Comparison of ENCODE assay signal across 18 cellular contexts in the genomic region with DNA sequence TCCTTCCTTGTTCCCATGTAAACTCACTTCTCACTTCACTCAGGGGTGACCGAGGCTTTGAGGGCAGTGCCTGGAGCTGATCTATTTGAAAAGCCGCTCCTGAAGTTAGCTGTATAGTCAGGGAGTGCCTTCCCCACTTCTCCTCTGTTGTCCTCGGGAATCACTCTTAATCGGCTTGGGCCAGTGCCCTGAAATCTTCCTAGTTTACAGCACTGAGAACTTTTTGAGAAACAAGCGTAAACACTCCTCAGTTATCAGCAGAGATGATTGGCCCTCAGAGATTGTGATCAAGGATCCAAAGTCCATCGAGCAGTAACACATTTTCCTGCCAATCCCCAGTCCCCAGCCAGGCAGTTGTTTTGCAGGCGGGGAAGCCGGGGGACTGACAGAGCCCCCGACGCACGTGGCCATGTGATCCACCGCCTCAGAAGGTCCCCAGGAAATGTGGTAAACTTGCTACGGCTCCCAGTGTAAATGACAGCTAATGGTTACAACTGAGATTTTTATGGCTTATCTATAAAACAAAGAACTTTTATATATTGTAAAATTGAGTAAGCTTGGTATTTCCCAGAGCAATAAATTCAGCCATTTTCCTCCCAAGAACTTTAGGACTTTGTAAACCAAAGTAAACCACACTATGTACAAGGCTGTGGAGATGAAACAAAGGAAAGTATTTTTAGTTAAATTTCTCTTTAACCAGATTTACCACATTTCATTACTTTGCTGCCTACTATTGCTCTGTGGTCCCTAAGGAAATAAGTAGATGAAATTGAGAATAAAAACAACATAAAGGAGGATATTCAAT. TPM values are rescaled to one million over a fixed set of nuclear protein-coding genes. Genes with fewer than 3 reads are reported as not detected.
A peak's percentile ranks its signal among the peaks of the same experiment; 100 is the strongest.
DNase-seq lines count a peak whose midpoint lies in the region; ATAC-seq and TF ChIP-seq lines count a peak whose summit lies in the region.
"Had no signal": no experiment of that assay in that cellular context is flagged by ENCODE, and none has a peak within 500 bp of the region (broad histone marks: within the 10 kb centered on the region; RNA-seq: fewer than 3 reads in every experiment).

No MANE protein-coding gene starts in this region.

- H3K27ac ChIP-seq in BLaER1 treated with 17β-estradiol and CSF1 and Interleukin-3, amounts not matched to agents 10 nM and 100 nM = peak overlapping the region in 7 of 11 experiments; percentile 29 to 58 (median 40); a peak in 13 of 22 replicates
- H3K27ac ChIP-seq in endodermal cell (ENCODE audit: low read depth, low read length) (no peak overlapping the region), breast epithelium (no peak overlapping the region)
- no peak overlapping the region for H3K27ac ChIP-seq in effector memory CD4-positive, alpha-beta T cell (ENCODE audit: insufficient read depth, low read length, poor library complexity, severe bottlenecking)
- H3K27ac ChIP-seq: KMS-11 had no signal

- peaks cover 17% of the 10 kb centered on the region for H3K4me1 Mint-ChIP-seq in endodermal cell

- H3K4me1 ChIP-seq in BLaER1 treated with 17β-estradiol and CSF1 and Interleukin-3, amounts not matched to agents 10 nM and 100 nM = peaks cover 8 to 29% (median 19%) of the 10 kb centered on the region in 10 experiments; a peak in 17 of 20 replicates
- H3K4me1 ChIP-seq in Loucy (ENCODE audit: insufficient read depth, low read length, poor library complexity, severe bottlenecking) (peaks cover 3% of the 10 kb centered on the region), endodermal cell (ENCODE audit: control insufficient read depth, insufficient read depth, low read length) (peaks cover 5% of the 10 kb centered on the region), mucosa of stomach (ENCODE audit: control insufficient read depth, insufficient read depth, low read length) (no peaks in the 10 kb centered on the region), breast epithelium (no peaks in the 10 kb centered on the region)
- peaks cover 18% of the 10 kb centered on the region for H3K4me1 ChIP-seq in effector memory CD4-positive, alpha-beta T cell (ENCODE audit: control insufficient read depth, insufficient read depth, low read length, poor library complexity, severe bottlenecking)

- peak overlapping the region; percentile 37 for H3K27ac Mint-ChIP-seq in endodermal cell
- H3K27ac Mint-ChIP-seq: activated T-cell treated with anti-CD3 and anti-CD28 coated beads, Interleukin-2, amount 50 U/mL, for 72 hours; T-helper 1 cell treated with Interleukin-12 subunit alpha and Interleukin-12 subunit beta and Interleukin-4 antibody, amounts not matched to agents 30 μg/mL and 1 μg/mL, for 36 hours had no signal

- no peaks in the 10 kb centered on the region for H3K9me2 ChIP-seq in Loucy (replicated peaks; ENCODE audit: low read depth, low read length)

- TF ChIP-seq POLR2A in breast epithelium (IDR thresholded peaks at IDR 0.05) = no peak

- DNase-seq in endodermal cell (no peak), left cardiac atrium (no peak), breast epithelium (ENCODE audit: low spot score in 2 of 2) (no peak)
- DNase-seq in effector memory CD4-positive, alpha-beta T cell = no peak
- no peak for DNase-seq in stimulated activated CD4-positive, alpha-beta T cell treated with anti-CD3 and anti-CD28 coated beads, Interleukin-15, amount 100 ng/mL, for 24 hours
- DNase-seq: activated CD4-positive, alpha-beta T cell treated with anti-CD3 and anti-CD28 coated beads for 4 hours; activated T-cell treated with anti-CD3 and anti-CD28 coated beads, Interleukin-2, amount 50 U/mL, for 72 hours; dermis blood vessel endothelial cell; DMS153; NCI-H1436 treated with DMSO at 0.1 percent for 48 hours; NCI-H510A treated with DMSO at 0.1 percent for 48 hours; nucleus accumbens had no signal

- no peaks in the 10 kb centered on the region for H3K27me3 Mint-ChIP-seq in endodermal cell (ENCODE audit: insufficient read depth)

- peak overlapping the region in 10 of 11 experiments; percentile 35 to 59 (median 47); a peak in 19 of 22 replicates for H3K4me2 ChIP-seq in BLaER1 treated with 17β-estradiol and CSF1 and Interleukin-3, amounts not matched to agents 10 nM and 100 nM
- no peak overlapping the region for H3K4me2 ChIP-seq in Loucy (ENCODE audit: low read depth, low read length, poor library complexity, severe bottlenecking)
- H3K4me2 ChIP-seq: KMS-11 had no signal

- H3K9me3 Mint-ChIP-seq in endodermal cell = no peaks in the 10 kb centered on the region
- H3K9me3 Mint-ChIP-seq: activated T-cell treated with anti-CD3 and anti-CD28 coated beads, Interleukin-2, amount 50 U/mL, for 72 hours; T-helper 1 cell treated with Interleukin-12 subunit alpha and Interleukin-12 subunit beta and Interleukin-4 antibody, amounts not matched to agents 30 μg/mL and 1 μg/mL, for 36 hours had no signal

- H3K4me3 ChIP-seq in BLaER1 treated with 17β-estradiol and CSF1 and Interleukin-3, amounts not matched to agents 10 nM and 100 nM = no peak overlapping the region
- H3K4me3 ChIP-seq in Loucy (ENCODE audit: low read length, poor library complexity, severe bottlenecking) = no peak overlapping the region
- no peak overlapping the region for H3K4me3 ChIP-seq in endodermal cell (ENCODE audit: low read length)
- peak overlapping the region; percentile 4 for H3K4me3 ChIP-seq in mucosa of stomach (ENCODE audit: low read length)
- no peak overlapping the region for H3K4me3 ChIP-seq in breast epithelium
- H3K4me3 ChIP-seq in effector memory CD4-positive, alpha-beta T cell (ENCODE audit: insufficient read depth, low read depth, low read length, poor library complexity, severe bottlenecking) = no peak overlapping the region

- TF ChIP-seq CTCF in Loucy (conservative IDR thresholded peaks at IDR 0.05; ENCODE audit: low read length) (no peak), endodermal cell (conservative IDR thresholded peaks at IDR 0.05) (no peak), breast epithelium (IDR thresholded peaks at IDR 0.05) (no peak)

- H3K4me3 Mint-ChIP-seq in endodermal cell = no peak overlapping the region
- H3K4me3 Mint-ChIP-seq: T-helper 1 cell treated with Interleukin-12 subunit alpha and Interleukin-12 subunit beta and Interleukin-4 antibody, amounts not matched to agents 30 μg/mL and 1 μg/mL, for 36 hours had no signal

- H4K20me1 ChIP-seq in BLaER1 treated with 17β-estradiol and CSF1 and Interleukin-3, amounts not matched to agents 10 nM and 100 nM = no peaks in the 10 kb centered on the region
- no peaks in the 10 kb centered on the region for H4K20me1 ChIP-seq in Loucy (ENCODE audit: insufficient read depth, low read length, poor library complexity, severe bottlenecking)

- intact Hi-C loops in left cardiac atrium (cut with DNase I) (no loop called here), breast epithelium (cut with DNase I; ENCODE audit: low total_unique reads) (no loop called here)

- no peak for ATAC-seq in left cardiac atrium
- ATAC-seq: activated T-cell treated with anti-CD3 and anti-CD28 coated beads, Interleukin-2, amount 50 U/mL, for 72 hours had no signal

- no peaks in the 10 kb centered on the region for H3K27me3 ChIP-seq in BLaER1 treated with 17β-estradiol and CSF1 and Interleukin-3, amounts not matched to agents 10 nM and 100 nM
- H3K27me3 ChIP-seq in Loucy (ENCODE audit: insufficient read depth, low read length, poor library complexity, severe bottlenecking) (peaks cover 41% of the 10 kb centered on the region), endodermal cell (ENCODE audit: control insufficient read depth, insufficient read depth, low read length, poor library complexity, severe bottlenecking) (no peaks in the 10 kb centered on the region), mucosa of stomach (ENCODE audit: control insufficient read depth, insufficient read depth, low read length) (no peaks in the 10 kb centered on the region), breast epithelium (no peaks in the 10 kb centered on the region)
- no peaks in the 10 kb centered on the region for H3K27me3 ChIP-seq in effector memory CD4-positive, alpha-beta T cell (replicated peaks; ENCODE audit: control insufficient read depth, insufficient read depth, low read length, poor library complexity, severe bottlenecking)

- no peaks in the 10 kb centered on the region for H3K36me3 ChIP-seq in BLaER1 treated with 17β-estradiol and CSF1 and Interleukin-3, amounts not matched to agents 10 nM and 100 nM
- H3K36me3 ChIP-seq in Loucy (ENCODE audit: insufficient read depth, low read length) = no peaks in the 10 kb centered on the region
- no peaks in the 10 kb centered on the region for H3K36me3 ChIP-seq in endodermal cell (ENCODE audit: control insufficient read depth, insufficient read depth, low read length)
- H3K36me3 ChIP-seq in mucosa of stomach (ENCODE audit: control insufficient read depth, insufficient read depth, low read length) = no peaks in the 10 kb centered on the region
- H3K36me3 ChIP-seq in breast epithelium = no peaks in the 10 kb centered on the region
- H3K36me3 ChIP-seq in effector memory CD4-positive, alpha-beta T cell (ENCODE audit: control insufficient read depth, insufficient read depth, low read length) = no peaks in the 10 kb centered on the region

- H3K9me3 ChIP-seq in BLaER1 treated with 17β-estradiol and CSF1 and Interleukin-3, amounts not matched to agents 10 nM and 100 nM (replicated peaks in 1 of 11) = peaks cover 0 to 14% (median 0%) of the 10 kb centered on the region in 11 experiments; a peak in 6 of 22 replicates
- no peaks in the 10 kb centered on the region for H3K9me3 ChIP-seq in Loucy (ENCODE audit: insufficient read depth, low read depth, low read length)
- H3K9me3 ChIP-seq in endodermal cell (ENCODE audit: control insufficient read depth, low read length) = no peaks in the 10 kb centered on the region
- no peaks in the 10 kb centered on the region for H3K9me3 ChIP-seq in mucosa of stomach (ENCODE audit: control insufficient read depth, low read length)
- H3K9me3 ChIP-seq in breast epithelium = no peaks in the 10 kb centered on the region
- no peaks in the 10 kb centered on the region for H3K9me3 ChIP-seq in effector memory CD4-positive, alpha-beta T cell (ENCODE audit: control insufficient read depth, low read length)

- no peaks in the 10 kb centered on the region for H3K79me2 ChIP-seq in Loucy (ENCODE audit: insufficient read depth, low read length)

- peak overlapping the region in 2 of 11 experiments; percentile 3 to 27; a peak in 1 of 22 replicates for H3K9ac ChIP-seq in BLaER1 treated with 17β-estradiol and CSF1 and Interleukin-3, amounts not matched to agents 10 nM and 100 nM
- H3K9ac ChIP-seq in Loucy (ENCODE audit: low read depth, low read length, poor library complexity, severe bottlenecking) = no peak overlapping the region
- no peak overlapping the region for H3K9ac ChIP-seq in endodermal cell (ENCODE audit: extremely low read depth, low read length, poor library complexity, severe bottlenecking)
- peak overlapping the region; percentile 57 for H3K9ac ChIP-seq in mucosa of stomach (ENCODE audit: low read length)
- H3K9ac ChIP-seq: KMS-11 had no signal

- H3F3A ChIP-seq in Loucy (ENCODE audit: low read depth) = no peaks in the 10 kb centered on the region

- H2AFZ ChIP-seq in Loucy (ENCODE audit: low read length) = peak overlapping the region; percentile 60; the same call in 1 of the 2 replicates

- 85 to 87% methylated on average over 6 to 12 of the region's 13 CpGs for WGBS in endodermal cell (ENCODE audit: insufficient coverage in 1 of 2, insufficient read length in 1 of 2), 2 experiments

- H3K36me3 Mint-ChIP-seq in endodermal cell (ENCODE audit: low read depth) = no peaks in the 10 kb centered on the region

RNA-seq across cellular contexts. Expression of gene C18orf63, which starts 53.5 kb away (rescaled TPM):
- not detected for total RNA-seq in endodermal cell
- not detected for polyA plus RNA-seq in endodermal cell (2013, experiment 1 of 2)
- polyA plus RNA-seq in endodermal cell (2013, experiment 2 of 2) = not detected
- not detected for total RNA-seq in left cardiac atrium
- under 1 TPM in 1 of 3 donors, not detected in 2; 0.16 TPM for total RNA-seq in breast epithelium
- total RNA-seq: activated T-cell treated with anti-CD3 and anti-CD28 coated beads, Interleukin-2, amount 50 U/mL, for 72 hours; astrocyte; dermis blood vessel endothelial cell had no signal

Comparison
In these comparisons a context has a peak if more than half of its experiments do, and no peak if none do; other contexts are left out.
1. H3K27ac ChIP-seq: peak in BLaER1 treated with 17β-estradiol and CSF1 and Interleukin-3, amounts not matched to agents 10 nM and 100 nM (7 of 11); none in endodermal cell (single experiment), breast epithelium (0 of 2) and effector memory CD4-positive, alpha-beta T cell (single experiment).